In genomic region chr20:34651200-34651599, GRCh38 we compare ENCODE assay signal across 24 cellular contexts.
"Had no signal": no experiment of that assay in that cellular context is flagged by ENCODE, and none has a peak within 500 bp of the region (broad histone marks: within the 10 kb centered on the region; RNA-seq: fewer than 3 reads in every experiment).

No MANE protein-coding gene starts in this region.

- H3K27me3 Mint-ChIP-seq: dendritic cell treated with granulocyte-macrophage colony-stimulating factor and Interleukin-4, amounts not matched to agents 40 ng/mL and 50 ng/mL, for 4 days; memory B cell had no signal

- H3K36me3 Mint-ChIP-seq: natural killer cell had no signal

- H3K27ac Mint-ChIP-seq: dendritic cell treated with granulocyte-macrophage colony-stimulating factor and Interleukin-4, amounts not matched to agents 40 ng/mL and 50 ng/mL, for 4 days; endodermal cell; memory B cell; natural killer cell; stimulated activated effector memory CD8-positive, alpha-beta T cell treated with anti-CD3 and anti-CD28 coated beads, Interleukin-12 subunit alpha, Interleukin-12 subunit beta, amount 100 ng/mL, for 72 hours had no signal

- H3K4me1 ChIP-seq: colonic mucosa, gastrocnemius medialis, stomach, thyroid gland had no signal

- H3K9me3 ChIP-seq: colonic mucosa, gastrocnemius medialis, ovary, stomach, thyroid gland had no signal

- FAIRE-seq: kidney had no signal

- H3K4me3 Mint-ChIP-seq: dendritic cell treated with granulocyte-macrophage colony-stimulating factor and Interleukin-4, amounts not matched to agents 40 ng/mL and 50 ng/mL, for 4 days; endodermal cell; memory B cell; natural killer cell; stimulated activated effector memory CD8-positive, alpha-beta T cell treated with anti-CD3 and anti-CD28 coated beads, Interleukin-12 subunit alpha, Interleukin-12 subunit beta, amount 100 ng/mL, for 72 hours had no signal

- H3K4me1 Mint-ChIP-seq: endodermal cell; memory B cell; natural killer cell; stimulated activated effector memory CD8-positive, alpha-beta T cell treated with anti-CD3 and anti-CD28 coated beads, Interleukin-12 subunit alpha, Interleukin-12 subunit beta, amount 100 ng/mL, for 72 hours had no signal

- H3K27ac ChIP-seq: colonic mucosa, epithelial cell of prostate, gastrocnemius medialis, ovary, stomach, thyroid gland had no signal

- H3K9me3 Mint-ChIP-seq: dendritic cell treated with granulocyte-macrophage colony-stimulating factor and Interleukin-4, amounts not matched to agents 40 ng/mL and 50 ng/mL, for 4 days; memory B cell; natural killer cell; stimulated activated effector memory CD8-positive, alpha-beta T cell treated with anti-CD3 and anti-CD28 coated beads, Interleukin-12 subunit alpha, Interleukin-12 subunit beta, amount 100 ng/mL, for 72 hours had no signal

- H3K27me3 ChIP-seq: colonic mucosa, gastrocnemius medialis, ovary, stomach, thyroid gland had no signal

- ATAC-seq: esophagus mucosa; gastrocnemius medialis; left lobe of liver; natural killer cell; sciatic nerve; stimulated activated effector memory CD8-positive, alpha-beta T cell treated with anti-CD3 and anti-CD28 coated beads, Interleukin-12 subunit alpha, Interleukin-12 subunit beta, amount 100 ng/mL, for 72 hours had no signal

- H3K36me3 ChIP-seq: colonic mucosa, ovary, thyroid gland had no signal

- DNase-seq: colonic mucosa; effector CD8-positive, alpha-beta T cell; endodermal cell; foreskin fibroblast; gastrocnemius medialis; head of caudate nucleus; kidney; natural killer cell; occipital lobe; ovary; stimulated activated CD4-positive, alpha-beta T cell treated with anti-CD3 and anti-CD28 coated beads, Interleukin-2, amount 100 ng/mL, for 24 hours; stimulated activated CD4-positive, alpha-beta T cell treated with anti-CD3 and anti-CD28 coated beads, Interleukin-4, amount 100 ng/mL, for 24 hours; stimulated activated naive CD4-positive, alpha-beta T cell treated with Interleukin-2 at 50 U/mL for 16 hours; stomach; thyroid gland; trophoblast cell had no signal

- H3K4me3 ChIP-seq: colonic mucosa, gastrocnemius medialis, lung, ovary, stomach, thyroid gland had no signal
